In genomic region chr15:42056934-42057743, GRCh38 we compare ENCODE assay signal across 1 cellular context.
A peak's percentile ranks its signal among the peaks of the same experiment; 100 is the strongest.
TF ChIP-seq lines count a peak whose summit lies in the region.

No MANE protein-coding gene starts in this region.

TF ChIP-seq in K562, 482 proteins besides CTCF, POLR2A, EP300 and RAD21 (continued from another document):
- no peak for TF ChIP-seq MTF1 (CRISPR knock-in tag; IDR thresholded peaks at IDR 0.05; ENCODE audit: borderline replicate concordance)
- TF ChIP-seq ZBTB12 (CRISPR knock-in tag; IDR thresholded peaks at IDR 0.05), result peak; percentile 50; the same call in 1 of the 2 replicates
- TF ChIP-seq NUFIP1 (IDR thresholded peaks at IDR 0.05; ENCODE audit: partially characterized antibody), result no peak
- TF ChIP-seq E2F6 (IDR thresholded peaks at IDR 0.05; ENCODE audit: borderline replicate concordance in 1 of 2, extremely low read depth in 1 of 2, insufficient read depth in 1 of 2, insufficient read length in 1 of 2, low read depth in 1 of 2, low read length in 1 of 2, poor library complexity in 1 of 2, severe bottlenecking in 1 of 2), result peak in 1 of 2 experiments; percentile 29
